In genomic region chr20:40046703-40047102, GRCh38 we compare ENCODE assay signal across 19 cellular contexts.
DNase-seq lines count a peak whose midpoint lies in the region; ATAC-seq, FAIRE-seq and TF ChIP-seq lines count a peak whose summit lies in the region.
"Had no signal": no experiment of that assay in that cellular context is flagged by ENCODE, and none has a peak within 500 bp of the region (broad histone marks: within the 10 kb centered on the region; RNA-seq: fewer than 3 reads in every experiment).

No MANE protein-coding gene starts in this region.

- no peak overlapping the region for H3K4me3 ChIP-seq in parathyroid adenoma (ENCODE audit: low read depth, low read length)
- H3K4me3 ChIP-seq: A549, BLaER1, GM12878 had no signal

- FAIRE-seq in HTR-8/SVneo (lab: Jason Lieb, UNC) = no peak
- FAIRE-seq: A549, GM12878, H1, HepG2 had no signal

- H3K27me3 ChIP-seq in foreskin keratinocyte (no peaks in the 10 kb centered on the region), parathyroid adenoma (ENCODE audit: control insufficient read depth, insufficient read depth, low read length) (no peaks in the 10 kb centered on the region)
- H3K27me3 ChIP-seq: BLaER1 had no signal

- peak overlapping the region; percentile 25 for H2AFZ ChIP-seq in parathyroid adenoma

- DNase-seq in M059J (ENCODE audit: low read depth) = peak; percentile 26
- peak; percentile 6 to 35 for DNase-seq in foreskin keratinocyte
- DNase-seq in 8988T = no peak
- DNase-seq in C1 segment of cervical spinal cord (lab: John Stamatoyannopoulos, UW) = no peak
- no peak for DNase-seq in HTR-8/SVneo (ENCODE audit: insufficient read length, low spot score)
- no peak for DNase-seq in activated CD4-positive, alpha-beta T cell treated with anti-CD3 and anti-CD28 coated beads for 1 hour
- DNase-seq: CD8-positive, alpha-beta T cell; COR-L47; DMS 273 treated with DMSO at 0.1 percent for 48 hours; DMS53; DND-41; EL; H9 had no signal

- no peaks in the 10 kb centered on the region for H3K36me3 ChIP-seq in parathyroid adenoma (ENCODE audit: control insufficient read depth, insufficient read depth, low read length)
- H3K36me3 ChIP-seq: BLaER1 had no signal

- H3K27ac ChIP-seq in foreskin keratinocyte = no peak overlapping the region
- H3K27ac ChIP-seq in parathyroid adenoma = no peak overlapping the region
- H3K27ac ChIP-seq: A549, BLaER1 had no signal

- no peaks in the 10 kb centered on the region for H3K79me2 ChIP-seq in parathyroid adenoma

- no peak for TF ChIP-seq CTCF in foreskin keratinocyte (conservative IDR thresholded peaks at IDR 0.05)
- no peak for TF ChIP-seq CTCF in parathyroid adenoma (IDR thresholded peaks at IDR 0.05)

- H3K9me3 ChIP-seq in parathyroid adenoma (ENCODE audit: control insufficient read depth, low read length) = no peaks in the 10 kb centered on the region
- H3K9me3 ChIP-seq: A549, BLaER1 had no signal

- no peak for ATAC-seq in foreskin keratinocyte
- ATAC-seq: A549; CD8-positive, alpha-beta T cell; GM12878; HepG2 had no signal

- H3K4me1 ChIP-seq in foreskin keratinocyte (peaks cover 4% of the 10 kb centered on the region), parathyroid adenoma (no peaks in the 10 kb centered on the region)
- H3K4me1 ChIP-seq: A549, BLaER1 had no signal

- H3K4me2 ChIP-seq in parathyroid adenoma (ENCODE audit: low read length) = no peak overlapping the region
- H3K4me2 ChIP-seq: A549, BLaER1 had no signal

- H3K9ac ChIP-seq in parathyroid adenoma = no peak overlapping the region
- H3K9ac ChIP-seq: BLaER1 had no signal

Comparison
In these comparisons a context has a peak if more than half of its experiments do, and no peak if none do; other contexts are left out.
1. DNase-seq: peak in M059J (single experiment) and foreskin keratinocyte (2 of 2); none in 8988T (single experiment), C1 segment of cervical spinal cord (0 of 14), HTR-8/SVneo (single experiment) and activated CD4-positive, alpha-beta T cell treated with anti-CD3 and anti-CD28 coated beads for 1 hour (single experiment).